In genomic region chr3:52248816-52249547, GRCh38 we compare ENCODE assay signal across 9 cellular contexts. TPM values are rescaled to one million over a fixed set of nuclear protein-coding genes. Genes with fewer than 3 reads are reported as not detected.
DNase-seq lines count a peak whose midpoint lies in the region; ATAC-seq and TF ChIP-seq lines count a peak whose summit lies in the region.
"Had no signal": no experiment of that assay in that cellular context is flagged by ENCODE, and none has a peak within 500 bp of the region (broad histone marks: within the 10 kb centered on the region; RNA-seq: fewer than 3 reads in every experiment).

No MANE protein-coding gene starts in this region.

- H4K8ac ChIP-seq in H9 (replicated peaks; ENCODE audit: insufficient read length, low read depth, low read length) = no peak overlapping the region

- H3K9ac ChIP-seq in H9 (ENCODE audit: extremely low read depth, insufficient read length, low read length) (no peak overlapping the region), Karpas-422 (ENCODE audit: low read length) (no peak overlapping the region)
- H3K9ac ChIP-seq: KMS-11 had no signal

- H4K20me1 ChIP-seq in H9 (ENCODE audit: control insufficient read depth, insufficient read depth, insufficient read length) (no peaks in the 10 kb centered on the region), Karpas-422 (ENCODE audit: insufficient read depth, low read depth, low read length) (peaks cover 7% of the 10 kb centered on the region; the same call in 1 of the 2 replicates)

- no CpG with 5 or more reads among the region's 10 CpGs for WGBS in H9 (ENCODE audit: extremely low coverage, insufficient read length, low lambda C conversion rate)

- no peak for TF ChIP-seq CTCF in H9 (conservative IDR thresholded peaks at IDR 0.05)

- H4K5ac ChIP-seq in H9 (ENCODE audit: insufficient read length, low read depth, low read length) = no peak overlapping the region

- no peaks in the 10 kb centered on the region for H3K79me1 ChIP-seq in H9 (ENCODE audit: insufficient read depth, low read depth, low read length, poor library complexity, severe bottlenecking)

- H2BK20ac ChIP-seq in H9 (ENCODE audit: low read depth, low read length, poor library complexity, severe bottlenecking) = no peak overlapping the region

- H2BK5ac ChIP-seq in H9 (ENCODE audit: insufficient read length, low read length) = no peak overlapping the region

- H3K23ac ChIP-seq in H9 (ENCODE audit: insufficient read length, low read depth, low read length) = no peak overlapping the region

- H3K27ac ChIP-seq in CD4-positive, CD25-positive, alpha-beta regulatory T cell (ENCODE audit: insufficient read depth, low read length, poor library complexity, severe bottlenecking) = peak overlapping the region; percentile 47
- H3K27ac ChIP-seq in H9 (ENCODE audit: insufficient read length, low read depth, low read length) = no peak overlapping the region
- H3K27ac ChIP-seq in Karpas-422 (ENCODE audit: low read length) = no peak overlapping the region
- H3K27ac ChIP-seq: KMS-11 had no signal

- H2BK12ac ChIP-seq in H9 (ENCODE audit: insufficient read length, low read depth, low read length) = no peak overlapping the region

- H3K4me2 ChIP-seq in H9 (ENCODE audit: insufficient read depth, insufficient read length, low read length) (no peak overlapping the region), Karpas-422 (ENCODE audit: low read depth, low read length, poor library complexity, severe bottlenecking) (no peak overlapping the region)
- H3K4me2 ChIP-seq: KMS-11 had no signal

- H3K4me1 ChIP-seq in CD4-positive, CD25-positive, alpha-beta regulatory T cell (ENCODE audit: control insufficient read depth, insufficient read depth, low read length, poor library complexity, severe bottlenecking) = peaks cover 79% of the 10 kb centered on the region
- H3K4me1 ChIP-seq in H9 (ENCODE audit: insufficient read depth, low read length) (no peaks in the 10 kb centered on the region), Karpas-422 (ENCODE audit: low read length) (peaks cover 46% of the 10 kb centered on the region)

- no peaks in the 10 kb centered on the region for H3K9me2 ChIP-seq in Karpas-422 (replicated peaks; ENCODE audit: insufficient read depth, low read length)

- peaks cover 3% of the 10 kb centered on the region for H3K23me2 ChIP-seq in H9 (ENCODE audit: insufficient read length, low read depth, low read length, poor library complexity, severe bottlenecking)

- peaks cover 4 to 94% (median 58%) of the 10 kb centered on the region in 4 donors for H3K4me1 Mint-ChIP-seq in CD4-positive, CD25-positive, alpha-beta regulatory T cell
- peaks cover 0 to 10% of the 10 kb centered on the region in 2 experiments; a peak in 3 of 4 replicates for H3K4me1 Mint-ChIP-seq in H9
- H3K4me1 Mint-ChIP-seq in activated naive CD8-positive, alpha-beta T cell treated with anti-CD3 and anti-CD28 coated beads, Interleukin-2, amount 10 ng/mL, durations not matched to agents 7 days and 5 days = peaks cover 65% of the 10 kb centered on the region
- H3K4me1 Mint-ChIP-seq in memory B cell = peaks cover 45% of the 10 kb centered on the region

- H3K4ac ChIP-seq in H9 (ENCODE audit: low read depth, low read length) = no peak overlapping the region

- H3K9me3 ChIP-seq in CD4-positive, CD25-positive, alpha-beta regulatory T cell (ENCODE audit: control insufficient read depth in 2 of 2, low read length in 2 of 2) = no peaks in the 10 kb centered on the region
- H3K9me3 ChIP-seq in H9 (ENCODE audit: control insufficient read depth, low read depth, low read length) (no peaks in the 10 kb centered on the region), Karpas-422 (ENCODE audit: low read length) (no peaks in the 10 kb centered on the region)

- no peak overlapping the region for H2AK5ac ChIP-seq in H9 (ENCODE audit: insufficient read length, low read length)

- peak overlapping the region in 3 of 4 donors; percentile 8 to 96 (median 31) for H3K4me3 Mint-ChIP-seq in CD4-positive, CD25-positive, alpha-beta regulatory T cell
- H3K4me3 Mint-ChIP-seq in H9 (no peak overlapping the region), memory B cell (no peak overlapping the region)
- peak overlapping the region; percentile 91 for H3K4me3 Mint-ChIP-seq in activated naive CD8-positive, alpha-beta T cell treated with anti-CD3 and anti-CD28 coated beads, Interleukin-2, amount 10 ng/mL, durations not matched to agents 7 days and 5 days

- no peak overlapping the region for H2BK15ac ChIP-seq in H9 (ENCODE audit: low read depth, low read length)

- no peak overlapping the region for H3K56ac ChIP-seq in H9 (ENCODE audit: insufficient read length, low read depth, low read length)

- H2AFZ ChIP-seq in H9 (ENCODE audit: low read length) = no peak overlapping the region
- no peak overlapping the region for H2AFZ ChIP-seq in Karpas-422 (ENCODE audit: low read length)

- no peak overlapping the region for H3K4me3 ChIP-seq in CD4-positive, CD25-positive, alpha-beta regulatory T cell (ENCODE audit: low read depth, low read length)
- H3K4me3 ChIP-seq in Karpas-422 (ENCODE audit: low read length) = no peak overlapping the region

- H3K27me3 ChIP-seq in CD4-positive, CD25-positive, alpha-beta regulatory T cell (ENCODE audit: control insufficient read depth, insufficient read depth, low read length) = no peaks in the 10 kb centered on the region
- H3K27me3 ChIP-seq in H9 (ENCODE audit: insufficient read depth, low read length) (peaks cover 14% of the 10 kb centered on the region; the same call in 1 of the 2 replicates), Karpas-422 (ENCODE audit: low read length) (no peaks in the 10 kb centered on the region)

- no peak for ATAC-seq in CD4-positive, CD25-positive, alpha-beta regulatory T cell (ENCODE audit: low read depth in 2 of 2)
- no peak for ATAC-seq in activated naive CD8-positive, alpha-beta T cell treated with anti-CD3 and anti-CD28 coated beads, Interleukin-2, amount 10 ng/mL, durations not matched to agents 7 days and 5 days (ENCODE audit: low read depth)
- ATAC-seq in memory B cell (ENCODE audit: low read depth) = no peak
- ATAC-seq in HG03457 (IDR thresholded peaks at IDR 0.05; ENCODE audit: unreplicated experiment) = no peak
- ATAC-seq in GM19467 (IDR thresholded peaks at IDR 0.05; ENCODE audit: unreplicated experiment) = no peak

- no peaks in the 10 kb centered on the region for H3K9me3 Mint-ChIP-seq in CD4-positive, CD25-positive, alpha-beta regulatory T cell
- H3K9me3 Mint-ChIP-seq in H9 = no peaks in the 10 kb centered on the region
- no peaks in the 10 kb centered on the region for H3K9me3 Mint-ChIP-seq in activated naive CD8-positive, alpha-beta T cell treated with anti-CD3 and anti-CD28 coated beads, Interleukin-2, amount 10 ng/mL, durations not matched to agents 7 days and 5 days
- H3K9me3 Mint-ChIP-seq in memory B cell = no peaks in the 10 kb centered on the region

- no peak overlapping the region for H3K14ac ChIP-seq in H9 (ENCODE audit: insufficient read depth, low read length)

- H3T11ph ChIP-seq in H9 (ENCODE audit: low read length) = no peak overlapping the region

- H3K79me2 ChIP-seq in H9 (ENCODE audit: insufficient read depth, low read length) = no peaks in the 10 kb centered on the region
- no peaks in the 10 kb centered on the region for H3K79me2 ChIP-seq in Karpas-422 (ENCODE audit: low read length)

- no peak overlapping the region for H4K91ac ChIP-seq in H9 (ENCODE audit: insufficient read length, low read depth, low read length)

- peak overlapping the region in 2 of 3 donors; percentile 84 to 89 for H3K27ac Mint-ChIP-seq in CD4-positive, CD25-positive, alpha-beta regulatory T cell
- H3K27ac Mint-ChIP-seq in H9 (no peak overlapping the region), memory B cell (peak overlapping the region; percentile 85)
- H3K27ac Mint-ChIP-seq in activated naive CD8-positive, alpha-beta T cell treated with anti-CD3 and anti-CD28 coated beads, Interleukin-2, amount 10 ng/mL, durations not matched to agents 7 days and 5 days = peak overlapping the region; percentile 94

- H3K36me3 Mint-ChIP-seq in CD4-positive, CD25-positive, alpha-beta regulatory T cell = peaks cover 35% of the 10 kb centered on the region
- H3K36me3 Mint-ChIP-seq in H9 (ENCODE audit: insufficient read depth in 1 of 3, low read depth in 3 of 3) (peaks cover 6 to 56% (median 20%) of the 10 kb centered on the region in 3 experiments; a peak in 5 of 7 replicates), memory B cell (peaks cover 19% of the 10 kb centered on the region)
- H3K36me3 Mint-ChIP-seq in activated naive CD8-positive, alpha-beta T cell treated with anti-CD3 and anti-CD28 coated beads, Interleukin-2, amount 10 ng/mL, durations not matched to agents 7 days and 5 days = peaks cover 37% of the 10 kb centered on the region

- POLR2A ChIA-PET in activated naive CD8-positive, alpha-beta T cell treated with anti-CD3 and anti-CD28 coated beads, Interleukin-2, amount 10 ng/mL, durations not matched to agents 7 days and 5 days (lab: Charles Lee) = interaction anchor here (1.6 to 30.7 kb wide), 4 partner anchors 10 to 29 kb away, joined by 4 to 1053 read pairs (median 89); partner anchors contain the start of genes GLYCTK, TWF2 and WDR82

- H3K36me3 ChIP-seq in CD4-positive, CD25-positive, alpha-beta regulatory T cell (ENCODE audit: control insufficient read depth, insufficient read depth, low read length) = peaks cover 20% of the 10 kb centered on the region
- peaks cover 10% of the 10 kb centered on the region; the same call in 1 of the 2 replicates for H3K36me3 ChIP-seq in Karpas-422 (ENCODE audit: insufficient read depth, low read length)

- DNase-seq in CD4-positive, CD25-positive, alpha-beta regulatory T cell = no peak
- peak; percentile 29 for DNase-seq in H9
- no peak for DNase-seq in activated naive CD8-positive, alpha-beta T cell treated with anti-CD3 and anti-CD28 coated beads, Interleukin-2, amount 10 ng/mL, durations not matched to agents 7 days and 5 days
- no peak for DNase-seq in memory B cell (ENCODE audit: low spot score in 2 of 2)
- no peak for DNase-seq in Karpas-422
- no peak for DNase-seq in SW480 (ENCODE audit: low spot score)

- no peak overlapping the region for H2BK120ac ChIP-seq in H9 (ENCODE audit: low read depth, low read length, poor library complexity, severe bottlenecking)

- no peak overlapping the region for H3K18ac ChIP-seq in H9 (ENCODE audit: insufficient read length, low read depth, low read length)

- no peaks in the 10 kb centered on the region for H3K27me3 Mint-ChIP-seq in CD4-positive, CD25-positive, alpha-beta regulatory T cell
- H3K27me3 Mint-ChIP-seq in H9 (ENCODE audit: low read depth) (peaks cover 32% of the 10 kb centered on the region), memory B cell (no peaks in the 10 kb centered on the region)
- no peaks in the 10 kb centered on the region for H3K27me3 Mint-ChIP-seq in activated naive CD8-positive, alpha-beta T cell treated with anti-CD3 and anti-CD28 coated beads, Interleukin-2, amount 10 ng/mL, durations not matched to agents 7 days and 5 days

RNA-seq across cellular contexts. Expression of gene PPM1M, which starts 3.4 kb away (rescaled TPM):
- total RNA-seq in CD4-positive, CD25-positive, alpha-beta regulatory T cell = 80.7 TPM
- polyA plus RNA-seq in CD4-positive, CD25-positive, alpha-beta regulatory T cell = 100 to 1,000 TPM in 1 of 4 donors, 10 to 100 TPM in 3; 55.5 to 104 (median 74.9) TPM
- total RNA-seq in H9 (2021) = 6.1 and 7.4 TPM in 2 replicates
- total RNA-seq in activated naive CD8-positive, alpha-beta T cell treated with anti-CD3 and anti-CD28 coated beads, Interleukin-2, amount 10 ng/mL, durations not matched to agents 7 days and 5 days = 100 to 1,000 TPM; 101 to 105 TPM
- total RNA-seq in Karpas-422 (2014; rRNA removed; shearing (Covaris generic); ENCODE audit: low replicate concordance) = 25.5 and 35.4 TPM in 2 replicates

RNA-seq across cellular contexts. Expression of gene TWF2, which starts 10.0 kb away (rescaled TPM):
- 62.4 TPM for total RNA-seq in CD4-positive, CD25-positive, alpha-beta regulatory T cell
- polyA plus RNA-seq in CD4-positive, CD25-positive, alpha-beta regulatory T cell = 100 to 1,000 TPM; 116 to 142 (median 131) TPM
- total RNA-seq in H9 (2021) = 44.8 and 50.9 TPM in 2 replicates
- 100 to 1,000 TPM; 118 to 122 TPM for total RNA-seq in activated naive CD8-positive, alpha-beta T cell treated with anti-CD3 and anti-CD28 coated beads, Interleukin-2, amount 10 ng/mL, durations not matched to agents 7 days and 5 days
- total RNA-seq in Karpas-422 (2014; rRNA removed; shearing (Covaris generic); ENCODE audit: low replicate concordance) = 42.0 and 76.3 TPM in 2 replicates

RNA-seq across cellular contexts. Expression of gene TLR9, which starts 23.5 kb away (rescaled TPM):
- total RNA-seq in CD4-positive, CD25-positive, alpha-beta regulatory T cell = 0.27 TPM
- polyA plus RNA-seq in CD4-positive, CD25-positive, alpha-beta regulatory T cell = under 1 TPM in 1 of 4 donors, not detected in 3; 0.16 TPM
- not detected in 2 replicates for total RNA-seq in H9 (2021)
- total RNA-seq in activated naive CD8-positive, alpha-beta T cell treated with anti-CD3 and anti-CD28 coated beads, Interleukin-2, amount 10 ng/mL, durations not matched to agents 7 days and 5 days = 1 to 10 TPM; 1.6 to 2.0 TPM
- 7.4 and 26.5 TPM in 2 replicates for total RNA-seq in Karpas-422 (2014; rRNA removed; shearing (Covaris generic); ENCODE audit: low replicate concordance)

RNA-seq across cellular contexts. Expression of gene WDR82, which starts 29.5 kb away (rescaled TPM):
- 116 TPM for total RNA-seq in CD4-positive, CD25-positive, alpha-beta regulatory T cell
- polyA plus RNA-seq in CD4-positive, CD25-positive, alpha-beta regulatory T cell = 100 to 1,000 TPM in 2 of 4 donors, 10 to 100 TPM in 2; 85.9 to 111 (median 103) TPM
- 83.1 and 84.3 TPM in 2 replicates for total RNA-seq in H9 (2021)
- total RNA-seq in activated naive CD8-positive, alpha-beta T cell treated with anti-CD3 and anti-CD28 coated beads, Interleukin-2, amount 10 ng/mL, durations not matched to agents 7 days and 5 days = 100 to 1,000 TPM; 134 to 140 TPM
- 30.4 and 42.0 TPM in 2 replicates for total RNA-seq in Karpas-422 (2014; rRNA removed; shearing (Covaris generic); ENCODE audit: low replicate concordance)

RNA-seq across cellular contexts. Expression of gene GLYCTK, which starts 38.6 kb away (rescaled TPM):
- total RNA-seq in CD4-positive, CD25-positive, alpha-beta regulatory T cell = 41.8 TPM
- polyA plus RNA-seq in CD4-positive, CD25-positive, alpha-beta regulatory T cell = 10 to 100 TPM; 11.1 to 17.9 (median 13.1) TPM
- 8.4 and 8.8 TPM in 2 replicates for total RNA-seq in H9 (2021)
- total RNA-seq in activated naive CD8-positive, alpha-beta T cell treated with anti-CD3 and anti-CD28 coated beads, Interleukin-2, amount 10 ng/mL, durations not matched to agents 7 days and 5 days = 10 to 100 TPM; 26.2 to 31.2 TPM
- 1.6 and 8.3 TPM in 2 replicates for total RNA-seq in Karpas-422 (2014; rRNA removed; shearing (Covaris generic); ENCODE audit: low replicate concordance)

Comparison
In these comparisons a context has a peak if more than half of its experiments do, and no peak if none do; other contexts are left out.
1. H3K27ac Mint-ChIP-seq: peak in CD4-positive, CD25-positive, alpha-beta regulatory T cell (2 of 3), activated naive CD8-positive, alpha-beta T cell treated with anti-CD3 and anti-CD28 coated beads, Interleukin-2, amount 10 ng/mL, durations not matched to agents 7 days and 5 days (single experiment) and memory B cell (single experiment); none in H9 (0 of 3).
2. H3K4me3 Mint-ChIP-seq: peak in CD4-positive, CD25-positive, alpha-beta regulatory T cell (3 of 4) and activated naive CD8-positive, alpha-beta T cell treated with anti-CD3 and anti-CD28 coated beads, Interleukin-2, amount 10 ng/mL, durations not matched to agents 7 days and 5 days (single experiment); none in H9 (0 of 2) and memory B cell (single experiment).